9 cellular contexts compared by ENCODE assay signal in the genomic region with DNA sequence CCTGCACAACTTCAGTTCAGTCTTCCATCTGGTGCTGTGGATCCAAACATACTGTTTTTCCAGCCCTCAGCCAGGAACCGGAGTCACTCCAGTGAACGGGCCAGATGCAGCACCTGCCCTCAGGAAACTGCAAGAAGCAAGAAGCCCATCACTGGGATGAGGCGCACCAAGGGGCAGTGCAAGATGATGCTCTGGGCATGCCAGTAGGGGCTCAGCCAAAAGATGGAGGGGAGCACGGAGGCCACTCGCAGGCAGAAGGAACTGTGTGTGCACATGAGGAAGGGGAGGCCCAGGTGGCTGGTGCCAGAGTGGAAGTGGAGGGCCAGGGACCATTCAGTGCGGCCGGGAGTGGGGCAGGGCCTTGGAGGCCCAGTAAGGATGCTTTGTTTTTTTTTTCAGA.
"Had no signal": no experiment of that assay in that cellular context is flagged by ENCODE, and none has a peak within 500 bp of the region (broad histone marks: within the 10 kb centered on the region; RNA-seq: fewer than 3 reads in every experiment).

No MANE protein-coding gene starts in this region.

- H3K4me3 Mint-ChIP-seq: activated naive CD8-positive, alpha-beta T cell treated with anti-CD3 and anti-CD28 coated beads, Interleukin-2, amount 10 ng/mL, durations not matched to agents 7 days and 5 days; activated T-cell treated with anti-CD3 and anti-CD28 coated beads, Interleukin-2, amount 50 U/mL, for 4 hours; effector memory CD8-positive, alpha-beta T cell; immature natural killer cell; nephron progenitor cell had no signal

- H3K36me3 ChIP-seq: sigmoid colon, upper lobe of right lung had no signal

- H3K27me3 Mint-ChIP-seq: activated naive CD8-positive, alpha-beta T cell treated with anti-CD3 and anti-CD28 coated beads, Interleukin-2, amount 10 ng/mL, durations not matched to agents 7 days and 5 days; effector memory CD8-positive, alpha-beta T cell; stimulated activated naive CD8-positive, alpha-beta T cell treated with anti-CD3 and anti-CD28 coated beads, Interleukin-15, amount 100 ng/mL, for 72 hours had no signal

- H3K4me3 ChIP-seq: sigmoid colon, testis, upper lobe of right lung had no signal

- H3K36me3 Mint-ChIP-seq: activated naive CD8-positive, alpha-beta T cell treated with anti-CD3 and anti-CD28 coated beads, Interleukin-2, amount 10 ng/mL, durations not matched to agents 7 days and 5 days; immature natural killer cell had no signal

- H3K27me3 ChIP-seq: sigmoid colon, testis, upper lobe of right lung had no signal

- H3K27ac ChIP-seq: testis, upper lobe of right lung had no signal

- H3K9me3 ChIP-seq: sigmoid colon, testis, upper lobe of right lung had no signal

- H3K27ac Mint-ChIP-seq: activated naive CD8-positive, alpha-beta T cell treated with anti-CD3 and anti-CD28 coated beads, Interleukin-2, amount 10 ng/mL, durations not matched to agents 7 days and 5 days; effector memory CD8-positive, alpha-beta T cell; immature natural killer cell; nephron progenitor cell; stimulated activated naive CD8-positive, alpha-beta T cell treated with anti-CD3 and anti-CD28 coated beads, Interleukin-15, amount 100 ng/mL, for 72 hours had no signal

- H3K9me3 Mint-ChIP-seq: activated naive CD8-positive, alpha-beta T cell treated with anti-CD3 and anti-CD28 coated beads, Interleukin-2, amount 10 ng/mL, durations not matched to agents 7 days and 5 days; activated T-cell treated with anti-CD3 and anti-CD28 coated beads, Interleukin-2, amount 50 U/mL, for 4 hours; effector memory CD8-positive, alpha-beta T cell; stimulated activated naive CD8-positive, alpha-beta T cell treated with anti-CD3 and anti-CD28 coated beads, Interleukin-15, amount 100 ng/mL, for 72 hours had no signal

- H3K4me1 ChIP-seq: sigmoid colon, testis, upper lobe of right lung had no signal

- DNase-seq: effector memory CD8-positive, alpha-beta T cell; immature natural killer cell; nephron progenitor cell; upper lobe of right lung had no signal

- ATAC-seq: effector memory CD8-positive, alpha-beta T cell had no signal

- H3K4me1 Mint-ChIP-seq: immature natural killer cell, nephron progenitor cell had no signal
